In genomic region chr12:58387199-58387598, GRCh38 we compare ENCODE assay signal across 1 cellular context.
TF ChIP-seq lines count a peak whose summit lies in the region.

No MANE protein-coding gene starts in this region.

TF ChIP-seq in IMR-90, 13 proteins besides CTCF, POLR2A, EP300 and RAD21 (continued from another document):
- TF ChIP-seq USF2 (IDR thresholded peaks at IDR 0.05; ENCODE audit: low read depth, low read length): no peak
